In genomic region chr5:80686757-80687156, GRCh38 we compare ENCODE assay signal across 8 cellular contexts. TPM values are rescaled to one million over a fixed set of nuclear protein-coding genes. Genes with fewer than 3 reads are reported as not detected.
DNase-seq lines count a peak whose midpoint lies in the region; ATAC-seq, FAIRE-seq and TF ChIP-seq lines count a peak whose summit lies in the region.

No MANE protein-coding gene starts in this region.

- TF ChIP-seq POLR2A in breast epithelium (IDR thresholded peaks at IDR 0.05) (no peak), sigmoid colon (IDR thresholded peaks at IDR 0.05) (no peak)

- H3K27ac ChIP-seq in pancreas, result no peak overlapping the region
- H3K27ac ChIP-seq in breast epithelium, result no peak overlapping the region
- no peak overlapping the region for H3K27ac ChIP-seq in sigmoid colon

- DNase-seq in ELR (ENCODE audit: low read depth), result peak; percentile 47
- DNase-seq in NCI-H460 (ENCODE audit: extremely low read depth, low read depth), result peak; percentile 14
- DNase-seq in pancreas, result no peak
- DNase-seq in breast epithelium (ENCODE audit: low spot score in 2 of 2), result no peak
- DNase-seq in sigmoid colon, result no peak
- no peak for DNase-seq in RPMI8226

- intact Hi-C loops in pancreas (cut with DNase I) (no loop called here), breast epithelium (cut with DNase I; ENCODE audit: low total_unique reads) (no loop called here), sigmoid colon (cut with DNase I) (loop anchor here (10.0 kb wide), 1 partner anchor 508 kb away; no protein-coding TSS in a partner anchor)

- no peak for TF ChIP-seq EP300 in sigmoid colon (IDR thresholded peaks at IDR 0.05)

- H3K36me3 ChIP-seq in pancreas (no peaks in the 10 kb centered on the region), breast epithelium (no peaks in the 10 kb centered on the region), sigmoid colon (no peaks in the 10 kb centered on the region)

- no peaks in the 10 kb centered on the region for H3K9me3 ChIP-seq in pancreas
- no peaks in the 10 kb centered on the region for H3K9me3 ChIP-seq in breast epithelium
- H3K9me3 ChIP-seq in sigmoid colon, result no peaks in the 10 kb centered on the region

- peak in 1 of 4 donors; percentile 30 for ATAC-seq in pancreas
- no peak for ATAC-seq in GM18520 (IDR thresholded peaks at IDR 0.05; ENCODE audit: unreplicated experiment)

- H3K4me3 ChIP-seq in pancreas, result no peak overlapping the region
- H3K4me3 ChIP-seq in breast epithelium, result no peak overlapping the region
- no peak overlapping the region for H3K4me3 ChIP-seq in sigmoid colon

- FAIRE-seq in endometrium (lab: Jason Lieb, UNC) (peak; percentile 97), pancreas (lab: Jason Lieb, UNC) (peak; percentile 93)

- H3K27me3 ChIP-seq in pancreas, result no peaks in the 10 kb centered on the region
- no peaks in the 10 kb centered on the region for H3K27me3 ChIP-seq in breast epithelium
- no peaks in the 10 kb centered on the region for H3K27me3 ChIP-seq in sigmoid colon

- no peaks in the 10 kb centered on the region for H3K4me1 ChIP-seq in pancreas
- H3K4me1 ChIP-seq in breast epithelium, result no peaks in the 10 kb centered on the region
- no peaks in the 10 kb centered on the region for H3K4me1 ChIP-seq in sigmoid colon

- TF ChIP-seq CTCF in pancreas (IDR thresholded peaks at IDR 0.05) (peak in 1 of 4 donors; percentile 13), breast epithelium (IDR thresholded peaks at IDR 0.05) (peak in 1 of 3 donors; percentile 38), sigmoid colon (IDR thresholded peaks at IDR 0.05) (no peak)

RNA-seq across cellular contexts. Expression of gene DHFR, which starts 32.0 kb away (rescaled TPM):
- 19.5 and 23.0 TPM in 2 replicates for total RNA-seq in NCI-H460 (2014; rRNA removed; shearing (Covaris generic))
- polyA plus RNA-seq in NCI-H460 (2014; cell fraction: nucleus; rRNA removed), result 84.3 and 89.4 TPM in 2 replicates
- total RNA-seq in pancreas, result 1 to 10 TPM in 5 of 6 donors, under 1 TPM in 1; 0.88 to 5.8 (median 1.9) TPM
- 1 to 10 TPM; 1.9 to 3.4 TPM for polyA plus RNA-seq in pancreas
- 10 to 100 TPM in 2 of 3 donors, 1 to 10 TPM in 1; 6.9 to 22.4 (median 10.8) TPM for total RNA-seq in breast epithelium
- total RNA-seq in sigmoid colon, result 1 to 10 TPM; 5.6 to 9.0 (median 8.4) TPM
- 10 to 100 TPM; 12.0 to 34.0 (median 31.4) TPM for polyA plus RNA-seq in sigmoid colon

RNA-seq across cellular contexts. Expression of gene MSH3, which starts 32.3 kb away (rescaled TPM):
- 12.2 and 14.6 TPM in 2 replicates for total RNA-seq in NCI-H460 (2014; rRNA removed; shearing (Covaris generic))
- polyA plus RNA-seq in NCI-H460 (2014; cell fraction: nucleus; rRNA removed), result 4.3 and 6.3 TPM in 2 replicates
- total RNA-seq in pancreas, result 10 to 100 TPM in 2 of 6 donors, 1 to 10 TPM in 4; 6.6 to 11.5 (median 9.3) TPM
- 1 to 10 TPM; 2.1 to 3.9 TPM for polyA plus RNA-seq in pancreas
- 10 to 100 TPM; 20.0 to 21.4 (median 21.3) TPM for total RNA-seq in breast epithelium
- 10 to 100 TPM; 11.8 to 15.3 (median 13.3) TPM for total RNA-seq in sigmoid colon
- 1 to 10 TPM; 3.6 to 7.6 (median 4.8) TPM for polyA plus RNA-seq in sigmoid colon

Comparison
In these comparisons a context has a peak if more than half of its experiments do, and no peak if none do; other contexts are left out.
1. DNase-seq: peak in ELR (single experiment) and NCI-H460 (single experiment); none in pancreas (0 of 6), breast epithelium (0 of 2), sigmoid colon (single experiment) and RPMI8226 (single experiment).